ENCODE assay signal across 17 cellular contexts in the genomic region with DNA sequence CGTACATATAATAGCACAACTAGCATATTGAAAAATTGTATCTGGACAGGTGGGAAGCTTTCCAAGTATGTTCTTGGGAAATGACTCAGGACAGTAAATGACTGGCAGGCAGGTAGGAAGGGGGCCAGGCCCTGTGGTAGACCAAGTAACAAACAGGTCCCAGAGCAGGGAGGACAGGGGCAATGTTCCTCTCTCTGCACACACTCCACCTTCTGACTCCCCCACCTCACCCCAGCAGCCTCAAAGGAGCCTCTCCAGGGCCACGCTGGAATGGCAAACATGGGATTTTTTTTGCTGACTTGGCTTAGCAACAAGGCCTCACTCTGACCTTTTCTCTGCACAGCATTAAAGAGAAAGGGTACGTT. TPM values are rescaled to one million over a fixed set of nuclear protein-coding genes. Genes with fewer than 3 reads are reported as not detected.
A peak's percentile ranks its signal among the peaks of the same experiment; 100 is the strongest.
DNase-seq lines count a peak whose midpoint lies in the region; ATAC-seq and TF ChIP-seq lines count a peak whose summit lies in the region.
"Had no signal": no experiment of that assay in that cellular context is flagged by ENCODE, and none has a peak within 500 bp of the region (broad histone marks: within the 10 kb centered on the region; RNA-seq: fewer than 3 reads in every experiment).

No MANE protein-coding gene starts in this region.

- no peaks in the 10 kb centered on the region for H3K36me3 ChIP-seq in Panc1 (ENCODE audit: control insufficient read depth, insufficient read depth, low read length)
- no peaks in the 10 kb centered on the region for H3K36me3 ChIP-seq in mucosa of descending colon (ENCODE audit: low read depth)
- H3K36me3 ChIP-seq: heart left ventricle had no signal

- H3K27ac ChIP-seq in Panc1 (ENCODE audit: low read length) (no peak overlapping the region), epithelial cell of prostate (peak overlapping the region; percentile 37)
- H3K27ac ChIP-seq: heart left ventricle, SK-N-MC had no signal

- no peaks in the 10 kb centered on the region for H3K9me3 ChIP-seq in Panc1 (ENCODE audit: control insufficient read depth, insufficient read depth, low read depth, low read length)
- no peaks in the 10 kb centered on the region for H3K9me3 ChIP-seq in mucosa of descending colon
- H3K9me3 ChIP-seq: heart left ventricle had no signal

- TF ChIP-seq CTCF in Panc1 (IDR thresholded peaks at IDR 0.05) (no peak), mucosa of descending colon (IDR thresholded peaks at IDR 0.05) (no peak)

- no TSS peak for BruUV-seq in Panc1 (replicated peaks; lab: Mats Ljungman, UMichigan)

- H3K4me3 ChIP-seq in Panc1 (ENCODE audit: low read depth in 2 of 2, low read length in 2 of 2) (no peak overlapping the region), mucosa of descending colon (no peak overlapping the region)
- H3K4me3 ChIP-seq: heart left ventricle, SK-N-MC had no signal

- intact Hi-C loops in Panc1 (cut with micrococcal nuclease; ENCODE audit: unreplicated experiment): no loop called here
- intact Hi-C loops in mucosa of descending colon (cut with DNase I, micrococcal nuclease): no loop called here
- intact Hi-C loops in left cardiac atrium (cut with DNase I): no loop called here
- intact Hi-C loops in head of caudate nucleus (cut with DNase I): no loop called here

- CTCF ChIA-PET in Panc1 (lab: Charles Lee): no interaction called here

- POLR2A ChIA-PET in Panc1 (lab: Charles Lee): no interaction called here

- no peaks in the 10 kb centered on the region for H3K27me3 ChIP-seq in Panc1 (ENCODE audit: control insufficient read depth, insufficient read depth, low read length)
- H3K27me3 ChIP-seq: heart left ventricle had no signal

- peaks cover 4% of the 10 kb centered on the region; the same call in 1 of the 2 replicates for H3K4me1 ChIP-seq in Panc1 (ENCODE audit: control insufficient read depth, insufficient read depth, low read length)
- H3K4me1 ChIP-seq in mucosa of descending colon (ENCODE audit: low read depth): no peaks in the 10 kb centered on the region

- DNase-seq in Daoy (ENCODE audit: low read depth) (peak; percentile 7), Panc1 (ENCODE audit: low read depth, low spot score) (no peak), epithelial cell of prostate (ENCODE audit: low read depth, low spot score) (no peak), mucosa of descending colon (no peak), left cardiac atrium (no peak), AG08395 (ENCODE audit: low spot score) (no peak), head of caudate nucleus (no peak)
- DNase-seq: activated CD4-positive, alpha-beta T cell treated with anti-CD3 and anti-CD28 coated beads, Interleukin-2, amount 50 U/mL, for 4 hours; activated naive CD8-positive, alpha-beta T cell treated with anti-CD3 and anti-CD28 coated beads, Interleukin-2, amount 50 U/mL, for 24 hours; activated T-cell treated with anti-CD3 and anti-CD28 coated beads, Interleukin-2, amount 50 U/mL, for 48 hours; cerebellar nuclear complex; heart left ventricle; NCI-H1694 treated with DMSO at 0.1 percent for 48 hours; NCI-H510A treated with DMSO at 0.1 percent for 48 hours; stimulated activated CD4-positive, alpha-beta T cell treated with anti-CD3 and anti-CD28 coated beads, Interleukin-15, amount 100 ng/mL, for 24 hours had no signal

- ATAC-seq in Panc1 (0 out of 2 replicates have a peak, but pooled peaks have one; percentile 35), mucosa of descending colon (peak; percentile 53), left cardiac atrium (no peak), HG02642 (IDR thresholded peaks at IDR 0.05; ENCODE audit: poor library complexity, unreplicated experiment) (no peak)
- ATAC-seq: activated naive CD8-positive, alpha-beta T cell treated with anti-CD3 and anti-CD28 coated beads, Interleukin-2, amount 50 U/mL, for 24 hours had no signal

- in situ Hi-C loops in Panc1 (cut with HindIII; ENCODE audit: low pct_unique_long_range_greater_than_20kb, low sequenced_read_pairs): no loop called here

RNA-seq across cellular contexts. Expression of gene IQGAP2, which starts 31.1 kb away (rescaled TPM):
- total RNA-seq in Daoy (2014; rRNA removed; shearing (Covaris generic)): 5.6 and 6.9 TPM in 2 replicates
- total RNA-seq in Panc1 (2021; ENCODE audit: unreplicated experiment) (0.59 TPM), mucosa of descending colon (100 to 1,000 TPM in 1 of 3 donors, 10 to 100 TPM in 2; 59.7 to 159 (median 84.8) TPM), left cardiac atrium (10 to 100 TPM in 1 of 2 donors, 1 to 10 TPM in 1; 6.9 to 11.6 TPM)
- polyA plus RNA-seq in Panc1 (2012; ENCODE audit: insufficient read length): 0.28 TPM

Comparison
In these comparisons a context has a peak if more than half of its experiments do, and no peak if none do; other contexts are left out.
1. ATAC-seq: peak in Panc1 (single experiment) and mucosa of descending colon (single experiment); none in left cardiac atrium (0 of 2) and HG02642 (single experiment).